15 cellular contexts compared by ENCODE assay signal in the genomic region with DNA sequence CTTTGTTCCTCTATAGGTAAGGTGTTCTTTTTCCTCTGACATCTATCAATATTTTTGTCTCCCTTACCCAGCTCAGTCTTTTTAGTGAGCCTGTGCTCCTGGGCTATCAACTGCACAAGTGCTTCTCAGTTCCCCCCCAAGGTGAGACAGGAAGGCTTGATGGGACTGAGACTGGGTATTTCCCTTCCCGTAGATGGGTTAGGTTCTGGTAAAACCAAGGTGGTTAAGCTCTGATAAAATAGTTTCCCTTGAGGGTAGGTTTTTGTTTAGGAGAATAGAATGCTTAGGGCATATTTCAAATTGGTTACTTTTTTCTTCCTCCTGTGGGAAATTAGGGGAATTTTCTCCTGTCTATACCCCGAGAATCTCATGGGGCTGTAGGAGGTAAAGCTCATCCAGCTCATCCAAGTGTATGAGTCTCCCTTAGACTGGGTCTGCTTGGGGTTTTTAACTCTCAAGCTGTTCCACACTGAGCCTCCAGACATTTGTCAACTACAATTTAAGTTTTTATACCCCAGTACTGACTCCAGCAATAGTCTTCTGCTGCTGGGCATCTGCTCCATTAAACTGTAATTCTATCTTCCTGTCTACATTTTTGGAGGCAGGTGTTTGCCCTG. TPM values are rescaled to one million over a fixed set of nuclear protein-coding genes. Genes with fewer than 3 reads are reported as not detected.
DNase-seq lines count a peak whose midpoint lies in the region; ATAC-seq, FAIRE-seq and TF ChIP-seq lines count a peak whose summit lies in the region.
"Had no signal": no experiment of that assay in that cellular context is flagged by ENCODE, and none has a peak within 500 bp of the region (broad histone marks: within the 10 kb centered on the region; RNA-seq: fewer than 3 reads in every experiment).

No MANE protein-coding gene starts in this region.

- H3K36me3 ChIP-seq in breast epithelium: no peaks in the 10 kb centered on the region

- H3K36me3 Mint-ChIP-seq in T-helper 17 cell (ENCODE audit: low read depth): peaks cover 3% of the 10 kb centered on the region

- TF ChIP-seq POLR2A in GM12892 (IDR thresholded peaks at IDR 0.05; ENCODE audit: low read depth, low read length) (no peak), breast epithelium (IDR thresholded peaks at IDR 0.05) (no peak)

- H3K27me3 ChIP-seq in breast epithelium: no peaks in the 10 kb centered on the region

- no peak overlapping the region for H3K27ac ChIP-seq in breast epithelium

- no peak for TF ChIP-seq CTCF in breast epithelium (IDR thresholded peaks at IDR 0.05)

- DNase-seq in GM12892 (ENCODE audit: insufficient read length) (no peak), T-helper 17 cell (no peak), NCI-H1417 treated with DMSO at 0.1 percent for 48 hours (lab: John Stamatoyannopoulos, UW) (no peak), foreskin melanocyte (no peak), DMS79 (lab: John Stamatoyannopoulos, UW) (no peak), breast epithelium (ENCODE audit: low spot score in 2 of 2) (no peak)
- DNase-seq: activated CD4-positive, alpha-beta T cell treated with anti-CD3 and anti-CD28 coated beads for 1 hour; COR-L47; stimulated activated naive CD4-positive, alpha-beta T cell had no signal

- H3K9me3 ChIP-seq in T-helper 17 cell (ENCODE audit: control insufficient read depth, low read length, poor library complexity, severe bottlenecking): no peaks in the 10 kb centered on the region
- H3K9me3 ChIP-seq in breast epithelium: no peaks in the 10 kb centered on the region

- ATAC-seq in GM19324 (IDR thresholded peaks at IDR 0.05; ENCODE audit: low FRiP score, unreplicated experiment) (peak; percentile 61), HG02852 (IDR thresholded peaks at IDR 0.05; ENCODE audit: unreplicated experiment) (peak; percentile 86), T-helper 17 cell (peak; percentile 85)
- ATAC-seq: Panc1 had no signal

- H3K4me1 ChIP-seq in breast epithelium: no peaks in the 10 kb centered on the region

- peak overlapping the region; percentile 59 for H3K4me3 Mint-ChIP-seq in T-helper 17 cell

- no peak overlapping the region for H3K4me3 ChIP-seq in breast epithelium
- H3K4me3 ChIP-seq: lung had no signal

- peak; percentile 80 for FAIRE-seq in GM12892 (lab: Jason Lieb, UNC)
- FAIRE-seq: H1 had no signal

- no peaks in the 10 kb centered on the region for H3K27me3 Mint-ChIP-seq in T-helper 17 cell

- H3K27ac Mint-ChIP-seq in T-helper 17 cell: peak overlapping the region; percentile 57

- intact Hi-C loops in breast epithelium (cut with DNase I; ENCODE audit: low total_unique reads): no loop called here

- peaks cover 45% of the 10 kb centered on the region for H3K4me1 Mint-ChIP-seq in T-helper 17 cell

RNA-seq across cellular contexts. Expression of a gene that starts 44.9 kb away (rescaled TPM):
- 39.0 TPM for polyA plus RNA-seq in GM12892 (2012; ENCODE audit: missing spikeins)
- total RNA-seq in T-helper 17 cell (10 to 100 TPM; 39.8 to 51.9 TPM), breast epithelium (10 to 100 TPM; 29.0 to 41.6 (median 33.1) TPM)

RNA-seq across cellular contexts. Expression of a gene that starts 55.4 kb away (rescaled TPM):
- polyA plus RNA-seq in GM12892 (2012; ENCODE audit: missing spikeins): 0.17 TPM
- under 1 TPM; 0.23 to 0.32 TPM for total RNA-seq in T-helper 17 cell
- under 1 TPM in 2 of 3 donors, not detected in 1; 0.48 to 0.59 TPM for total RNA-seq in breast epithelium
- total RNA-seq: skeletal muscle tissue had no signal
